ENCODE assay signal across 14 cellular contexts in genomic region chr1:3886106-3886670, GRCh38. TPM values are rescaled to one million over a fixed set of nuclear protein-coding genes. Genes with fewer than 3 reads are reported as not detected.
DNase-seq lines count a peak whose midpoint lies in the region; ATAC-seq and TF ChIP-seq lines count a peak whose summit lies in the region.
"Had no signal": no experiment of that assay in that cellular context is flagged by ENCODE, and none has a peak within 500 bp of the region (broad histone marks: within the 10 kb centered on the region; RNA-seq: fewer than 3 reads in every experiment).

No MANE protein-coding gene starts in this region.

- peaks cover 2 to 85% (median 63%) of the 10 kb centered on the region in 6 donors for H3K36me3 ChIP-seq in spleen

- H3K27ac ChIP-seq in spleen: no peak overlapping the region

- no peak overlapping the region for H3K4me3 Mint-ChIP-seq in activated naive CD4-positive, alpha-beta T cell treated with anti-CD3 and anti-CD28 coated beads, Interleukin-2, amount 10 ng/mL, durations not matched to agents 7 days and 5 days
- peak overlapping the region in 2 of 5 donors; percentile 23 to 35 for H3K4me3 Mint-ChIP-seq in immature natural killer cell
- H3K4me3 Mint-ChIP-seq: HFFc6 had no signal

- no peak for ATAC-seq in HG03280 (IDR thresholded peaks at IDR 0.05; ENCODE audit: unreplicated experiment)

- WGBS in spleen, 5 donors: 84 to 94% (median 91%) methylated on average over 15 of the region's 15 CpGs

- no peaks in the 10 kb centered on the region for H3K9me3 ChIP-seq in spleen

- no peaks in the 10 kb centered on the region for H3K27me3 Mint-ChIP-seq in activated naive CD4-positive, alpha-beta T cell treated with anti-CD3 and anti-CD28 coated beads, Interleukin-2, amount 10 ng/mL, durations not matched to agents 7 days and 5 days
- peaks cover 9 to 24% (median 14%) of the 10 kb centered on the region in 3 donors for H3K27me3 Mint-ChIP-seq in immature natural killer cell (ENCODE audit: low read depth in 3 of 3)

- peak overlapping the region; percentile 65 for H3K27ac Mint-ChIP-seq in activated naive CD4-positive, alpha-beta T cell treated with anti-CD3 and anti-CD28 coated beads, Interleukin-2, amount 10 ng/mL, durations not matched to agents 7 days and 5 days
- peak overlapping the region in 5 of 6 donors; percentile 62 to 96 (median 69) for H3K27ac Mint-ChIP-seq in immature natural killer cell
- H3K27ac Mint-ChIP-seq: HFFc6 had no signal

- H3K9me3 Mint-ChIP-seq in activated naive CD4-positive, alpha-beta T cell treated with anti-CD3 and anti-CD28 coated beads, Interleukin-2, amount 10 ng/mL, durations not matched to agents 7 days and 5 days: no peaks in the 10 kb centered on the region
- no peaks in the 10 kb centered on the region for H3K9me3 Mint-ChIP-seq in immature natural killer cell
- H3K9me3 Mint-ChIP-seq: HFFc6 had no signal

- intact Hi-C loops in spleen (cut with DNase I; ENCODE audit: low total_unique reads): no loop called here

- DNase-seq in activated naive CD4-positive, alpha-beta T cell treated with anti-CD3 and anti-CD28 coated beads, Interleukin-2, amount 10 ng/mL, durations not matched to agents 7 days and 5 days: no peak
- no peak for DNase-seq in activated naive CD4-positive, alpha-beta T cell treated with anti-CD3 and anti-CD28 coated beads, Interleukin-2, amount 50 U/mL, for 16 hours
- peak; percentile 79 for DNase-seq in Jurkat, Clone E6-1 (ENCODE audit: low read depth, low spot score)
- DNase-seq in immature natural killer cell (no peak), spleen (peak; percentile 56)
- DNase-seq in stimulated activated CD4-positive, alpha-beta T cell treated with anti-CD3 and anti-CD28 coated beads, Interleukin-2, amount 100 ng/mL, for 48 hours: no peak
- DNase-seq: C1 segment of cervical spinal cord, DND-41, HFFc6, Karpas-422, NCI-H1417 treated with DMSO at 0.1 percent for 48 hours, NCI-H1930, NCI-H526 had no signal

- CTCF ChIA-PET in activated naive CD4-positive, alpha-beta T cell treated with anti-CD3 and anti-CD28 coated beads, Interleukin-2, amount 10 ng/mL, durations not matched to agents 7 days and 5 days (lab: Charles Lee): no interaction called here

- H3K36me3 Mint-ChIP-seq in activated naive CD4-positive, alpha-beta T cell treated with anti-CD3 and anti-CD28 coated beads, Interleukin-2, amount 10 ng/mL, durations not matched to agents 7 days and 5 days: peaks cover 33% of the 10 kb centered on the region
- H3K36me3 Mint-ChIP-seq in immature natural killer cell: peaks cover 22 to 34% (median 23%) of the 10 kb centered on the region in 3 donors

- no peak overlapping the region for H3K4me3 ChIP-seq in Jurkat, Clone E6-1 (ENCODE audit: low read length)
- H3K4me3 ChIP-seq in spleen: no peak overlapping the region

- H3K4me1 Mint-ChIP-seq in activated naive CD4-positive, alpha-beta T cell treated with anti-CD3 and anti-CD28 coated beads, Interleukin-2, amount 10 ng/mL, durations not matched to agents 7 days and 5 days: peaks cover 18% of the 10 kb centered on the region
- H3K4me1 Mint-ChIP-seq in immature natural killer cell: peaks cover 41 to 71% of the 10 kb centered on the region in 2 donors

- TF ChIP-seq CTCF in spleen (IDR thresholded peaks at IDR 0.05 in 8 of 11, conservative IDR thresholded peaks at IDR 0.05 in 3 of 11): no peak

- H3K4me1 ChIP-seq in spleen: peaks cover 0 to 26% (median 14%) of the 10 kb centered on the region in 6 donors

- H3K27me3 ChIP-seq in spleen (replicated peaks in 1 of 7): no peaks in the 10 kb centered on the region

- TF ChIP-seq POLR2A in spleen (IDR thresholded peaks at IDR 0.05): no peak

RNA-seq across cellular contexts. Expression of gene C1orf174, which starts 13.9 kb away (rescaled TPM):
- polyA plus RNA-seq in Jurkat, Clone E6-1 (2012; ENCODE audit: insufficient read depth, insufficient read length): 40.5 TPM
- polyA plus RNA-seq in immature natural killer cell (10 to 100 TPM; 27.1 to 54.2 (median 34.0) TPM), spleen (10 to 100 TPM; 14.9 to 24.2 (median 15.8) TPM)
- total RNA-seq in spleen: 10 to 100 TPM; 19.7 to 34.5 (median 23.7) TPM

RNA-seq across cellular contexts. Expression of gene DFFB, which starts 28.9 kb away (rescaled TPM):
- 19.3 TPM for polyA plus RNA-seq in Jurkat, Clone E6-1 (2012; ENCODE audit: insufficient read depth, insufficient read length)
- polyA plus RNA-seq in immature natural killer cell (10 to 100 TPM in 2 of 3 donors, 1 to 10 TPM in 1; 8.3 to 25.6 (median 11.9) TPM), spleen (10 to 100 TPM in 1 of 3 donors, 1 to 10 TPM in 2; 6.3 to 10.5 (median 8.7) TPM)
- total RNA-seq in spleen: 10 to 100 TPM in 5 of 7 donors, 1 to 10 TPM in 2; 8.5 to 13.8 (median 12.1) TPM

RNA-seq across cellular contexts. Expression of gene CEP104, which starts 29.2 kb away (rescaled TPM):
- 55.5 TPM for polyA plus RNA-seq in Jurkat, Clone E6-1 (2012; ENCODE audit: insufficient read depth, insufficient read length)
- polyA plus RNA-seq in immature natural killer cell: 10 to 100 TPM in 2 of 3 donors, 1 to 10 TPM in 1; 2.5 to 32.7 (median 18.2) TPM
- 10 to 100 TPM; 26.4 to 49.4 (median 42.0) TPM for total RNA-seq in spleen
- 1 to 10 TPM; 4.5 to 8.4 (median 5.3) TPM for polyA plus RNA-seq in spleen

Comparison
In these comparisons a context has a peak if more than half of its experiments do, and no peak if none do; other contexts are left out.
1. DNase-seq: peak in Jurkat, Clone E6-1 (single experiment) and spleen (single experiment); none in activated naive CD4-positive, alpha-beta T cell treated with anti-CD3 and anti-CD28 coated beads, Interleukin-2, amount 10 ng/mL, durations not matched to agents 7 days and 5 days (single experiment), activated naive CD4-positive, alpha-beta T cell treated with anti-CD3 and anti-CD28 coated beads, Interleukin-2, amount 50 U/mL, for 16 hours (single experiment), immature natural killer cell (0 of 3) and stimulated activated CD4-positive, alpha-beta T cell treated with anti-CD3 and anti-CD28 coated beads, Interleukin-2, amount 100 ng/mL, for 48 hours (0 of 2).